In the genomic region with DNA sequence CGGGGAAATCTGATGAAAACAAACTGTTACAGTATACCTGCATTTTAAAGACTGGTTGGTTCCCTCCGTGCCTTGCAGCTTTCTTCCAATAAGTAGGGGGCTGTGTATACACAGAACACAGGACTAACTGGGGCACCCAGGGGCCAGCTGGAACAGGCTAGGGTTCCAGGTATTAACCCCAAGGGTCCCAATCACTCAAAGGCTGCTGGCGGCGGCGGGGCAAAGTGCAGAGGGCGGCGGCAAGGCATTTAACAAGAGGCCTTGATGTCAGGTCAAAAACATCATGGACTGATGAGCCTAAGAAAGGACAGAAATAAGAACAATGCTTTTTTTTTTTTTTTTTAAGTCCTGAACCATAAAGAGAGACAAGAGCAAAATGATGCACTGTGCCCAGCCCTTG, we compare ENCODE assay signal across 13 cellular contexts. TPM values are rescaled to one million over a fixed set of nuclear protein-coding genes. Genes with fewer than 3 reads are reported as not detected.
A peak's percentile ranks its signal among the peaks of the same experiment; 100 is the strongest.
DNase-seq lines count a peak whose midpoint lies in the region; ATAC-seq, FAIRE-seq and TF ChIP-seq lines count a peak whose summit lies in the region.
"Had no signal": no experiment of that assay in that cellular context is flagged by ENCODE, and none has a peak within 500 bp of the region (broad histone marks: within the 10 kb centered on the region; RNA-seq: fewer than 3 reads in every experiment).

No MANE protein-coding gene starts in this region.

- 55% methylated on average over 7 of the region's 7 CpGs for whole genome bisulfite sequencing in right lobe of liver (ENCODE audit: insufficient coverage, low coverage, low lambda C conversion rate, missing lambda C conversion rate)

- no peaks in the 10 kb centered on the region for H3K9me3 ChIP-seq in BLaER1 treated with 17β-estradiol and CSF1 and Interleukin-3, amounts not matched to agents 10 nM and 100 nM (replicated peaks in 1 of 11)
- H3K9me3 ChIP-seq in right lobe of liver, result no peaks in the 10 kb centered on the region

- peaks cover 13% of the 10 kb centered on the region for H3K27me3 Mint-ChIP-seq in IgD-negative memory B cell
- H3K27me3 Mint-ChIP-seq in osteocyte (ENCODE audit: unreplicated experiment), result no peaks in the 10 kb centered on the region

- H3K4me3 ChIP-seq in BLaER1 treated with 17β-estradiol and CSF1 and Interleukin-3, amounts not matched to agents 10 nM and 100 nM, result peak overlapping the region in 5 of 10 experiments; percentile 76 to 89 (median 87); a peak in 9 of 20 replicates
- H3K4me3 ChIP-seq in choroid plexus epithelial cell (ENCODE audit: low read depth, low read length) (no peak overlapping the region), right lobe of liver (no peak overlapping the region)

- TF ChIP-seq CTCF in choroid plexus epithelial cell (conservative IDR thresholded peaks at IDR 0.05; ENCODE audit: low read depth, low read length), result no peak
- no peak for TF ChIP-seq CTCF in osteocyte (IDR thresholded peaks at IDR 0.05)
- TF ChIP-seq CTCF in right lobe of liver (IDR thresholded peaks at IDR 0.05), result no peak

- peaks cover 0 to 3% (median 0%) of the 10 kb centered on the region in 11 experiments; a peak in 2 of 22 replicates for H3K36me3 ChIP-seq in BLaER1 treated with 17β-estradiol and CSF1 and Interleukin-3, amounts not matched to agents 10 nM and 100 nM
- H3K36me3 ChIP-seq in right lobe of liver, result no peaks in the 10 kb centered on the region

- intact Hi-C loops in right lobe of liver (cut with DNase I), result no loop called here

- H3K36me3 Mint-ChIP-seq in IgD-negative memory B cell, result peaks cover 2% of the 10 kb centered on the region
- H3K36me3 Mint-ChIP-seq in osteocyte (ENCODE audit: unreplicated experiment), result peaks cover 3% of the 10 kb centered on the region

- TF ChIP-seq POLR2A in right lobe of liver (IDR thresholded peaks at IDR 0.05), result no peak
- no peak for TF ChIP-seq POLR2A in GM12891 (IDR thresholded peaks at IDR 0.05; ENCODE audit: low read depth, low read length)

- H3K4me2 ChIP-seq in BLaER1 treated with 17β-estradiol and CSF1 and Interleukin-3, amounts not matched to agents 10 nM and 100 nM, result peak overlapping the region; percentile 5 to 98 (median 91); a peak in 20 of 22 replicates

- H3K4me3 Mint-ChIP-seq in IgD-negative memory B cell, result peak overlapping the region; percentile 44 to 100 (median 84)
- peak overlapping the region; percentile 94 for H3K4me3 Mint-ChIP-seq in osteocyte (ENCODE audit: unreplicated experiment)
- H3K4me3 Mint-ChIP-seq: dendritic cell treated with granulocyte-macrophage colony-stimulating factor and Interleukin-4, amounts not matched to agents 40 ng/mL and 50 ng/mL, for 4 days had no signal

- H3K27ac Mint-ChIP-seq in IgD-negative memory B cell (peak overlapping the region in 2 of 3 donors; percentile 95 to 98), osteocyte (ENCODE audit: unreplicated experiment) (peak overlapping the region; percentile 81)
- H3K27ac Mint-ChIP-seq: dendritic cell treated with granulocyte-macrophage colony-stimulating factor and Interleukin-4, amounts not matched to agents 40 ng/mL and 50 ng/mL, for 4 days had no signal

- H3K4me1 Mint-ChIP-seq in IgD-negative memory B cell (peaks cover 42 to 57% (median 57%) of the 10 kb centered on the region in 3 donors), osteocyte (ENCODE audit: unreplicated experiment) (peaks cover 55% of the 10 kb centered on the region)

- peak overlapping the region in 6 of 11 experiments; percentile 78 to 93 (median 88); a peak in 11 of 22 replicates for H3K9ac ChIP-seq in BLaER1 treated with 17β-estradiol and CSF1 and Interleukin-3, amounts not matched to agents 10 nM and 100 nM
- H3K9ac ChIP-seq: parathyroid adenoma had no signal

- DNase-seq in choroid plexus epithelial cell (ENCODE audit: low read depth) (peak; percentile 7), osteocyte (ENCODE audit: extremely low spot score, unreplicated experiment) (no peak), NCI-H146 (lab: John Stamatoyannopoulos, UW) (no peak), right lobe of liver (no peak), left lobe of liver (ENCODE audit: low spot score) (no peak), GM12891 (ENCODE audit: insufficient read length, low spot score) (no peak)
- DNase-seq: DMS79, HCEC 1CT, NCI-H2029 treated with DMSO at 0.1 percent for 48 hours had no signal

- no peak for FAIRE-seq in GM12891 (lab: Jason Lieb, UNC)

- peaks cover 4 to 70% (median 66%) of the 10 kb centered on the region in 11 experiments; a peak in 20 of 22 replicates for H4K20me1 ChIP-seq in BLaER1 treated with 17β-estradiol and CSF1 and Interleukin-3, amounts not matched to agents 10 nM and 100 nM

- H3K27ac ChIP-seq in BLaER1 treated with 17β-estradiol and CSF1 and Interleukin-3, amounts not matched to agents 10 nM and 100 nM, result peak overlapping the region in 4 of 11 experiments; percentile 84 to 89 (median 86); a peak in 6 of 22 replicates
- no peak overlapping the region for H3K27ac ChIP-seq in right lobe of liver
- H3K27ac ChIP-seq: parathyroid adenoma had no signal

- H3K4me1 ChIP-seq in BLaER1 treated with 17β-estradiol and CSF1 and Interleukin-3, amounts not matched to agents 10 nM and 100 nM, result peaks cover 39 to 85% (median 82%) of the 10 kb centered on the region in 10 experiments
- H3K4me1 ChIP-seq in right lobe of liver, result peaks cover 0 to 9% (median 0%) of the 10 kb centered on the region in 4 donors

- H3K9me3 Mint-ChIP-seq in IgD-negative memory B cell, result no peaks in the 10 kb centered on the region
- no peaks in the 10 kb centered on the region for H3K9me3 Mint-ChIP-seq in osteocyte (ENCODE audit: unreplicated experiment)
- H3K9me3 Mint-ChIP-seq: dendritic cell treated with granulocyte-macrophage colony-stimulating factor and Interleukin-4, amounts not matched to agents 40 ng/mL and 50 ng/mL, for 4 days had no signal

- H3K27me3 ChIP-seq in BLaER1 treated with 17β-estradiol and CSF1 and Interleukin-3, amounts not matched to agents 10 nM and 100 nM, result peaks cover 0 to 70% (median 0%) of the 10 kb centered on the region in 11 experiments; a peak in 8 of 22 replicates
- no peaks in the 10 kb centered on the region for H3K27me3 ChIP-seq in right lobe of liver

- ATAC-seq in right lobe of liver (no peak), left lobe of liver (no peak)

TF ChIP-seq in GM12891, 5 proteins besides CTCF, POLR2A, EP300 and RAD21:
- TF ChIP-seq SPI1 (IDR thresholded peaks at IDR 0.05; ENCODE audit: low read depth, low read length), result no peak

RNA-seq across cellular contexts. Expression of gene PMEPA1, which starts 2.5 kb away (rescaled TPM):
- polyA plus RNA-seq in IgD-negative memory B cell, result 7.0 TPM
- total RNA-seq in osteocyte, result 24.1 and 28.2 TPM in 2 replicates
- 1 to 10 TPM in 4 of 6 experiments, under 1 TPM in 2; 0.50 to 2.3 (median 1.4) TPM for total RNA-seq in right lobe of liver
- 5.2 TPM for total RNA-seq in left lobe of liver
- polyA plus RNA-seq in GM12891 (2012; ENCODE audit: low read depth, missing spikeins), result 2.8 TPM
